ENCODE assay signal across 12 cellular contexts in genomic region chr22:33302549-33302948, GRCh38.
DNase-seq lines count a peak whose midpoint lies in the region; ATAC-seq and TF ChIP-seq lines count a peak whose summit lies in the region.
"Had no signal": no experiment of that assay in that cellular context is flagged by ENCODE, and none has a peak within 500 bp of the region (broad histone marks: within the 10 kb centered on the region; RNA-seq: fewer than 3 reads in every experiment).

No MANE protein-coding gene starts in this region.

- peak overlapping the region; percentile 1 for H3K27ac ChIP-seq in OCI-LY1 (ENCODE audit: low read depth, low read length, poor library complexity, severe bottlenecking)
- H3K27ac ChIP-seq in layer of hippocampus (ENCODE audit: low read depth, low read length) = peak overlapping the region; percentile 18
- H3K27ac ChIP-seq: neutrophil had no signal

- H3K4me3 Mint-ChIP-seq in stimulated activated memory B cell treated with anti-CD40 and anti-IgM and Interleukin-4, amounts not matched to agents 10 μg/mL and 1 μg/mL and 100 μg/mL, for 72 hours = peak overlapping the region; percentile 28
- H3K4me3 Mint-ChIP-seq: activated CD8-positive, alpha-beta T cell treated with anti-CD3 and anti-CD28 coated beads for 36 hours had no signal

- H3K9me3 ChIP-seq in OCI-LY1 (ENCODE audit: low read length) = no peaks in the 10 kb centered on the region
- H3K9me3 ChIP-seq: neutrophil had no signal

- H3K27me3 ChIP-seq in OCI-LY1 (ENCODE audit: insufficient read depth, low read length) (no peaks in the 10 kb centered on the region), layer of hippocampus (ENCODE audit: control insufficient read depth, insufficient read depth, low read length) (no peaks in the 10 kb centered on the region)
- H3K27me3 ChIP-seq: neutrophil had no signal

- H3K9me2 ChIP-seq in OCI-LY1 (ENCODE audit: low read depth, low read length) = no peaks in the 10 kb centered on the region

- no peaks in the 10 kb centered on the region for H3K27me3 Mint-ChIP-seq in stimulated activated memory B cell treated with anti-CD40 and anti-IgM and Interleukin-4, amounts not matched to agents 10 μg/mL and 1 μg/mL and 100 μg/mL, for 72 hours
- H3K27me3 Mint-ChIP-seq: activated CD8-positive, alpha-beta T cell treated with anti-CD3 and anti-CD28 coated beads for 36 hours had no signal

- no peak for TF ChIP-seq CTCF in OCI-LY1 (IDR thresholded peaks at IDR 0.05; ENCODE audit: low read length)

- peak overlapping the region; percentile 43 for H3K4me3 ChIP-seq in OCI-LY1 (ENCODE audit: low read depth, low read length, poor library complexity, severe bottlenecking)

- H3K4me1 Mint-ChIP-seq in stimulated activated memory B cell treated with anti-CD40 and anti-IgM and Interleukin-4, amounts not matched to agents 10 μg/mL and 1 μg/mL and 100 μg/mL, for 72 hours = peaks cover 57% of the 10 kb centered on the region

- peak overlapping the region; percentile 60 for H3K4me2 ChIP-seq in OCI-LY1 (ENCODE audit: low read length)

- H3K79me2 ChIP-seq in OCI-LY1 (ENCODE audit: insufficient read depth, low read length) = no peaks in the 10 kb centered on the region

- H3K27ac Mint-ChIP-seq in stimulated activated memory B cell treated with anti-CD40 and anti-IgM and Interleukin-4, amounts not matched to agents 10 μg/mL and 1 μg/mL and 100 μg/mL, for 72 hours = peak overlapping the region; percentile 90
- H3K27ac Mint-ChIP-seq: activated CD8-positive, alpha-beta T cell treated with anti-CD3 and anti-CD28 coated beads for 36 hours had no signal

- peak overlapping the region; percentile 37; the same call in 1 of the 2 replicates for H3K9ac ChIP-seq in OCI-LY1 (ENCODE audit: low read length)

- no peaks in the 10 kb centered on the region for H3F3A ChIP-seq in OCI-LY1 (ENCODE audit: insufficient read depth, low read length)

- H3K36me3 ChIP-seq in OCI-LY1 (ENCODE audit: insufficient read depth, low read length) = no peaks in the 10 kb centered on the region
- H3K36me3 ChIP-seq: neutrophil had no signal

- DNase-seq in D341Med (ENCODE audit: low spot score) (peak; percentile 52), NCI-H2171 treated with DMSO at 0.1 percent for 48 hours (lab: John Stamatoyannopoulos, UW) (no peak)
- DNase-seq: cortex of kidney, GF-D8 had no signal

- H3K4me1 ChIP-seq in OCI-LY1 (ENCODE audit: insufficient read depth, low read length, severe bottlenecking) = peaks cover 45% of the 10 kb centered on the region

- H2AFZ ChIP-seq in OCI-LY1 (ENCODE audit: low read length) = no peak overlapping the region

- no peaks in the 10 kb centered on the region for H3K36me3 Mint-ChIP-seq in stimulated activated memory B cell treated with anti-CD40 and anti-IgM and Interleukin-4, amounts not matched to agents 10 μg/mL and 1 μg/mL and 100 μg/mL, for 72 hours
- H3K36me3 Mint-ChIP-seq: activated naive CD4-positive, alpha-beta T cell treated with anti-CD3 and anti-CD28 coated beads, Interleukin-2, amount 50 U/mL, for 72 hours had no signal

- no peaks in the 10 kb centered on the region for H4K20me1 ChIP-seq in OCI-LY1 (ENCODE audit: insufficient read depth, low read length)

- no peak for ATAC-seq in stimulated activated memory B cell treated with anti-CD40 and anti-IgM and Interleukin-4, amounts not matched to agents 10 μg/mL and 1 μg/mL and 100 μg/mL, for 72 hours
- ATAC-seq in HG03442 (IDR thresholded peaks at IDR 0.05; ENCODE audit: unreplicated experiment) = no peak
- no peak for ATAC-seq in GM18867 (IDR thresholded peaks at IDR 0.05; ENCODE audit: unreplicated experiment)
- ATAC-seq: activated CD8-positive, alpha-beta T cell treated with anti-CD3 and anti-CD28 coated beads for 36 hours had no signal

- H3K9me3 Mint-ChIP-seq in stimulated activated memory B cell treated with anti-CD40 and anti-IgM and Interleukin-4, amounts not matched to agents 10 μg/mL and 1 μg/mL and 100 μg/mL, for 72 hours = no peaks in the 10 kb centered on the region
- H3K9me3 Mint-ChIP-seq: activated CD8-positive, alpha-beta T cell treated with anti-CD3 and anti-CD28 coated beads for 36 hours; activated naive CD4-positive, alpha-beta T cell treated with anti-CD3 and anti-CD28 coated beads, Interleukin-2, amount 50 U/mL, for 72 hours had no signal
